In genomic region chr7:76516932-76517331, GRCh38 we compare ENCODE assay signal across 10 cellular contexts. TPM values are rescaled to one million over a fixed set of nuclear protein-coding genes. Genes with fewer than 3 reads are reported as not detected.
"Had no signal": no experiment of that assay in that cellular context is flagged by ENCODE, and none has a peak within 500 bp of the region (broad histone marks: within the 10 kb centered on the region; RNA-seq: fewer than 3 reads in every experiment).

No MANE protein-coding gene starts in this region.

RNA-seq across cellular contexts. Expression of gene UPK3B, which starts 6.6 kb away (rescaled TPM):
- total RNA-seq: kidney epithelial cell had no signal
- polyA plus RNA-seq: immature natural killer cell; naive thymus-derived CD4-positive, alpha-beta T cell; naive thymus-derived CD8-positive, alpha-beta T cell had no signal

RNA-seq across cellular contexts. Expression of gene SPDYE16, which starts 26.2 kb away (rescaled TPM):
- total RNA-seq: kidney epithelial cell, left ventricle myocardium superior, lung microvascular endothelial cell, mesenteric fat pad, mucosa of gallbladder had no signal
- polyA plus RNA-seq: keratinocyte; mammary epithelial cell; naive thymus-derived CD8-positive, alpha-beta T cell had no signal
